Comparison of ENCODE assay signal across 11 cellular contexts in the genomic region with DNA sequence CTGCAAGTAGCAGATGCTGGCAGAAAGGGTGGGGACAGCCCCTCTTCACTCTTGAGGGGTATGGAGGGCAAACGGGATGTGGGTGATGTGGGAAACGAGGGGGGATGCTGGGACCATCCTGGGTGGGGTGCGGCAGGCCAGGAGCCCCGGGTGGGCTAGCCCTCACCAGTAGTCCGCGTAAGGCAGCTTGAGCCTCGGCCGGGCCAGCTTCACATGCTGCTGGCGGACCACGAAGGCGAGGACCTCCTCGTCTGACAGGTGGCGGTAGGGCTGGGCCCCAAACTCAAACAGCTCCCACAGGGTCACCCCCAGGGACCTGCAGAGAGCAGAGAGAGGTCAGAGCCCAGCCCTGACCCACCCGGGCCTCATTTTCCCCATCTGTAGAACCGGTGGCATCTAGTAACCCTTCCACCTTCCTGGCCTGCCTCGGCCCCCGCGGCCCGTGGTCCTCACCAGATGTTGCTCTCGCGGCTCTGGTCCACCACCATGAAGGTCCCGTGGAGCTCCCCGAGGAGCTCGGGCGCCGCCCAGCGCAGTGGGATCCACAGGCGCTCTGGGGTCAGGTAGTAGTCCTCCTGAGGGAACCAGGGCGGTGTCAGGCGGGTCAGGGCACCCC. TPM values are rescaled to one million over a fixed set of nuclear protein-coding genes. Genes with fewer than 3 reads are reported as not detected.
DNase-seq lines count a peak whose midpoint lies in the region; ATAC-seq and TF ChIP-seq lines count a peak whose summit lies in the region.
"Had no signal": no experiment of that assay in that cellular context is flagged by ENCODE, and none has a peak within 500 bp of the region (broad histone marks: within the 10 kb centered on the region; RNA-seq: fewer than 3 reads in every experiment).

No MANE protein-coding gene starts in this region.

- intact Hi-C loops in CD14-positive monocyte (cut with micrococcal nuclease), result no loop called here
- intact Hi-C loops in dendritic cell treated with granulocyte-macrophage colony-stimulating factor and Interleukin-4, amounts not matched to agents 40 ng/mL and 50 ng/mL, for 4 days (cut with micrococcal nuclease), result no loop called here
- intact Hi-C loops in naive thymus-derived CD4-positive, alpha-beta T cell (cut with micrococcal nuclease), result no loop called here

- TF ChIP-seq CTCF in CD14-positive monocyte (IDR thresholded peaks at IDR 0.05) (no peak), KMS-11 (conservative IDR thresholded peaks at IDR 0.05; ENCODE audit: low read depth, low read length) (no peak)

- CTCF ChIA-PET in naive thymus-derived CD4-positive, alpha-beta T cell (lab: Charles Lee), result interaction anchor here (0.6 to 0.7 kb wide), 2 partner anchors 11 to 19 kb away, joined by 3 read pairs; no protein-coding TSS in a partner anchor
- CTCF ChIA-PET in HEK293T (lab: Yijun Ruan, JAX), result interaction anchor here (1.4 kb wide), 1 partner anchor 11 kb away, joined by 4 read pairs; no protein-coding TSS in a partner anchor

- DNase-seq in CD14-positive monocyte (ENCODE audit: low spot score) (no peak), UCSD-AML1 (lab: John Stamatoyannopoulos, UW; ENCODE audit: unreplicated experiment) (no peak), HEK293T (ENCODE audit: extremely low spot score) (no peak), NCI-H748 treated with DMSO at 0.1 percent for 48 hours (lab: John Stamatoyannopoulos, UW) (no peak)
- no peak for DNase-seq in naive thymus-derived CD4-positive, alpha-beta T cell
- DNase-seq: left ventricle myocardium inferior, NCI-H1092 treated with DMSO at 0.1 percent for 48 hours, testis had no signal

- H3K4me3 ChIP-seq in KMS-11 (IDR thresholded peaks at IDR 0.05; ENCODE audit: insufficient read depth, low read depth, low read length), result no peak overlapping the region
- H3K4me3 ChIP-seq in naive thymus-derived CD4-positive, alpha-beta T cell (ENCODE audit: low read length), result no peak overlapping the region
- H3K4me3 ChIP-seq: left ventricle myocardium inferior, testis had no signal

- peaks cover 0 to 9% (median 5%) of the 10 kb centered on the region in 7 donors for H3K9me3 Mint-ChIP-seq in CD14-positive monocyte
- no peaks in the 10 kb centered on the region for H3K9me3 Mint-ChIP-seq in dendritic cell treated with granulocyte-macrophage colony-stimulating factor and Interleukin-4, amounts not matched to agents 40 ng/mL and 50 ng/mL, for 4 days
- H3K9me3 Mint-ChIP-seq in naive thymus-derived CD4-positive, alpha-beta T cell, result peaks cover 0 to 1% (median 0%) of the 10 kb centered on the region in 11 donors

- H3K4me2 ChIP-seq in KMS-11, result peak overlapping the region; percentile 92

- H3K36me3 Mint-ChIP-seq in CD14-positive monocyte, result no peaks in the 10 kb centered on the region
- no peaks in the 10 kb centered on the region for H3K36me3 Mint-ChIP-seq in dendritic cell treated with granulocyte-macrophage colony-stimulating factor and Interleukin-4, amounts not matched to agents 40 ng/mL and 50 ng/mL, for 4 days (ENCODE audit: low read depth)
- H3K36me3 Mint-ChIP-seq in naive thymus-derived CD4-positive, alpha-beta T cell, result no peaks in the 10 kb centered on the region

- H2AFZ ChIP-seq in KMS-11 (ENCODE audit: low read depth), result peak overlapping the region; percentile 90

- no peak for ATAC-seq in naive thymus-derived CD4-positive, alpha-beta T cell
- no peak for ATAC-seq in HG03460 (IDR thresholded peaks at IDR 0.05; ENCODE audit: unreplicated experiment)

- H3K9me3 ChIP-seq in naive thymus-derived CD4-positive, alpha-beta T cell (ENCODE audit: control insufficient read depth in 2 of 3, low read length in 3 of 3), result no peaks in the 10 kb centered on the region
- H3K9me3 ChIP-seq: left ventricle myocardium inferior, testis had no signal

- H3K27me3 Mint-ChIP-seq in CD14-positive monocyte (ENCODE audit: low read depth in 3 of 3), result peaks cover 27 to 60% (median 32%) of the 10 kb centered on the region in 3 donors
- H3K27me3 Mint-ChIP-seq in dendritic cell treated with granulocyte-macrophage colony-stimulating factor and Interleukin-4, amounts not matched to agents 40 ng/mL and 50 ng/mL, for 4 days, result peaks cover 53% of the 10 kb centered on the region
- peaks cover 0 to 12% (median 0%) of the 10 kb centered on the region in 5 donors for H3K27me3 Mint-ChIP-seq in naive thymus-derived CD4-positive, alpha-beta T cell

- peaks cover 21% of the 10 kb centered on the region for H3K4me1 Mint-ChIP-seq in CD14-positive monocyte
- peaks cover 30% of the 10 kb centered on the region for H3K4me1 Mint-ChIP-seq in dendritic cell treated with granulocyte-macrophage colony-stimulating factor and Interleukin-4, amounts not matched to agents 40 ng/mL and 50 ng/mL, for 4 days (ENCODE audit: low read depth)
- peaks cover 0 to 29% (median 20%) of the 10 kb centered on the region in 7 donors for H3K4me1 Mint-ChIP-seq in naive thymus-derived CD4-positive, alpha-beta T cell

- no peak overlapping the region for H3K27ac ChIP-seq in KMS-11
- no peak overlapping the region for H3K27ac ChIP-seq in naive thymus-derived CD4-positive, alpha-beta T cell (ENCODE audit: low read depth, low read length)
- H3K27ac ChIP-seq: left ventricle myocardium inferior, testis had no signal

- H4K20me1 ChIP-seq in KMS-11 (ENCODE audit: insufficient read depth), result no peaks in the 10 kb centered on the region

- H3K4me1 ChIP-seq in KMS-11 (ENCODE audit: low read depth, poor library complexity, severe bottlenecking), result peaks cover 12% of the 10 kb centered on the region
- peaks cover 0 to 15% of the 10 kb centered on the region in 2 donors for H3K4me1 ChIP-seq in naive thymus-derived CD4-positive, alpha-beta T cell (ENCODE audit: control insufficient read depth in 2 of 2, insufficient read depth in 2 of 2, low read length in 2 of 2)
- H3K4me1 ChIP-seq: testis had no signal

- peaks cover 72% of the 10 kb centered on the region for H3K27me3 ChIP-seq in KMS-11 (ENCODE audit: insufficient read depth, low read depth)
- H3K27me3 ChIP-seq in naive thymus-derived CD4-positive, alpha-beta T cell (ENCODE audit: control insufficient read depth in 2 of 2, insufficient read depth in 2 of 2, low read length in 2 of 2), result no peaks in the 10 kb centered on the region
- H3K27me3 ChIP-seq: testis had no signal

- POLR2A ChIA-PET in naive thymus-derived CD4-positive, alpha-beta T cell (lab: Charles Lee), result interaction anchor here (0.9 kb wide), 1 partner anchor 93 kb away, joined by 3 read pairs; no protein-coding TSS in a partner anchor
- POLR2A ChIA-PET in HEK293T (lab: Yijun Ruan, JAX), result interaction anchor here (1.1 kb wide), 1 partner anchor 13 kb away, joined by 4 read pairs; no protein-coding TSS in a partner anchor

- no peak overlapping the region for H3K9ac ChIP-seq in KMS-11

- peak overlapping the region in 2 of 7 donors; percentile 23 to 89 for H3K27ac Mint-ChIP-seq in CD14-positive monocyte
- H3K27ac Mint-ChIP-seq in dendritic cell treated with granulocyte-macrophage colony-stimulating factor and Interleukin-4, amounts not matched to agents 40 ng/mL and 50 ng/mL, for 4 days, result peak overlapping the region; percentile 52
- peak overlapping the region in 4 of 9 donors; percentile 75 to 86 (median 80) for H3K27ac Mint-ChIP-seq in naive thymus-derived CD4-positive, alpha-beta T cell

- peak overlapping the region; percentile 61 to 76 for H3K4me3 Mint-ChIP-seq in CD14-positive monocyte
- peak overlapping the region; percentile 52 for H3K4me3 Mint-ChIP-seq in dendritic cell treated with granulocyte-macrophage colony-stimulating factor and Interleukin-4, amounts not matched to agents 40 ng/mL and 50 ng/mL, for 4 days
- peak overlapping the region in 9 of 10 donors; percentile 70 to 86 (median 81) for H3K4me3 Mint-ChIP-seq in naive thymus-derived CD4-positive, alpha-beta T cell

- no peaks in the 10 kb centered on the region for H3K79me2 ChIP-seq in KMS-11 (ENCODE audit: insufficient read depth, low read depth)

- H3K36me3 ChIP-seq in KMS-11 (ENCODE audit: insufficient read depth), result no peaks in the 10 kb centered on the region
- H3K36me3 ChIP-seq in naive thymus-derived CD4-positive, alpha-beta T cell (ENCODE audit: control insufficient read depth in 2 of 3, insufficient read depth in 3 of 3, low read length in 3 of 3), result no peaks in the 10 kb centered on the region
- H3K36me3 ChIP-seq: left ventricle myocardium inferior had no signal

TF ChIP-seq in HEK293T, 16 proteins besides CTCF, POLR2A, EP300 and RAD21:
- TF ChIP-seq SUZ12 (IDR thresholded peaks at IDR 0.05) (no peak), LEF1 (IDR thresholded peaks at IDR 0.05; ENCODE audit: borderline replicate concordance) (no peak), L3MBTL2 (conservative IDR thresholded peaks at IDR 0.05) (no peak), BHLHE40 (IDR thresholded peaks at IDR 0.05; ENCODE audit: borderline replicate concordance) (no peak), ARNT (IDR thresholded peaks at IDR 0.05) (no peak), ELF4 (IDR thresholded peaks at IDR 0.05) (no peak), HDGF (IDR thresholded peaks at IDR 0.05; ENCODE audit: borderline replicate concordance) (no peak), CTBP1 (IDR thresholded peaks at IDR 0.05; ENCODE audit: borderline replicate concordance) (no peak), FOXM1 (IDR thresholded peaks at IDR 0.05; ENCODE audit: borderline replicate concordance) (no peak)

RNA-seq across cellular contexts. Expression of gene LMTK3, which starts 10.7 kb away (rescaled TPM):
- polyA plus RNA-seq in CD14-positive monocyte, result not detected
- total RNA-seq in naive thymus-derived CD4-positive, alpha-beta T cell, result 10 to 100 TPM in 4 of 5 experiments, 1 to 10 TPM in 1; 5.3 to 21.4 (median 19.2) TPM
- polyA plus RNA-seq in naive thymus-derived CD4-positive, alpha-beta T cell, result under 1 TPM in 1 of 2 donors, not detected in 1; 0.03 TPM

RNA-seq across cellular contexts. Expression of gene CYTH2, which starts 31.8 kb away (rescaled TPM):
- polyA plus RNA-seq in CD14-positive monocyte, result 10 to 100 TPM; 21.3 to 21.7 TPM
- 10 to 100 TPM; 41.0 to 82.1 (median 54.9) TPM for total RNA-seq in naive thymus-derived CD4-positive, alpha-beta T cell
- 10 to 100 TPM; 23.6 to 37.3 TPM for polyA plus RNA-seq in naive thymus-derived CD4-positive, alpha-beta T cell

RNA-seq across cellular contexts. Expression of gene KCNJ14, which starts 45.6 kb away (rescaled TPM):
- under 1 TPM in 1 of 2 donors, not detected in 1; 0.09 TPM for polyA plus RNA-seq in CD14-positive monocyte
- 1 to 10 TPM; 1.5 to 3.9 (median 2.4) TPM for total RNA-seq in naive thymus-derived CD4-positive, alpha-beta T cell
- under 1 TPM; 0.05 to 0.21 TPM for polyA plus RNA-seq in naive thymus-derived CD4-positive, alpha-beta T cell

RNA-seq across cellular contexts. Expression of gene SULT2B1, which starts 51.0 kb away (rescaled TPM):
- polyA plus RNA-seq in CD14-positive monocyte, result under 1 TPM in 1 of 2 donors, not detected in 1; 0.40 TPM
- total RNA-seq in naive thymus-derived CD4-positive, alpha-beta T cell, result not detected
- under 1 TPM in 1 of 2 donors, not detected in 1; 0.41 TPM for polyA plus RNA-seq in naive thymus-derived CD4-positive, alpha-beta T cell

RNA-seq across cellular contexts. Expression of gene GRWD1, which starts 55.2 kb away (rescaled TPM):
- polyA plus RNA-seq in CD14-positive monocyte, result 10 to 100 TPM in 1 of 2 donors, 1 to 10 TPM in 1; 10.0 to 13.9 TPM
- total RNA-seq in naive thymus-derived CD4-positive, alpha-beta T cell, result 10 to 100 TPM; 26.1 to 45.8 (median 36.3) TPM
- polyA plus RNA-seq in naive thymus-derived CD4-positive, alpha-beta T cell, result 10 to 100 TPM; 42.8 to 51.6 TPM
